8 cellular contexts compared by ENCODE assay signal in genomic region chr19:7869910-7870511, GRCh38. TPM values are rescaled to one million over a fixed set of nuclear protein-coding genes. Genes with fewer than 3 reads are reported as not detected.
DNase-seq lines count a peak whose midpoint lies in the region; ATAC-seq and TF ChIP-seq lines count a peak whose summit lies in the region.

No MANE protein-coding gene starts in this region.

- H3K4me3 ChIP-seq in HL-60 (replicated peaks; ENCODE audit: insufficient read depth, low read length) (peak overlapping the region; percentile 48), tibial nerve (peak overlapping the region in 3 of 4 donors; percentile 33 to 52 (median 44))

- no peaks in the 10 kb centered on the region for H3K9me3 ChIP-seq in tibial nerve

- TF ChIP-seq CTCF in C4-2B (conservative IDR thresholded peaks at IDR 0.05) (no peak), HL-60 (IDR thresholded peaks at IDR 0.05; ENCODE audit: insufficient read depth, low read length) (no peak), tibial nerve (IDR thresholded peaks at IDR 0.05) (no peak)

- TF ChIP-seq POLR2A in tibial nerve (IDR thresholded peaks at IDR 0.05) = no peak

- H3K4me1 ChIP-seq in tibial nerve = peaks cover 0 to 61% (median 22%) of the 10 kb centered on the region in 4 donors

- peaks cover 5% of the 10 kb centered on the region for H3K36me3 Mint-ChIP-seq in memory B cell

- peak overlapping the region; percentile 59 for H3K4me3 Mint-ChIP-seq in memory B cell

- no peaks in the 10 kb centered on the region for H3K36me3 ChIP-seq in tibial nerve

- H3K27me3 ChIP-seq in HL-60 (ENCODE audit: insufficient read depth, poor library complexity, severe bottlenecking) (peaks cover 21% of the 10 kb centered on the region), tibial nerve (peaks cover 0 to 61% of the 10 kb centered on the region in 2 donors)

- peaks cover 34% of the 10 kb centered on the region for H3K4me1 Mint-ChIP-seq in memory B cell

- DNase-seq in HL-60 (ENCODE audit: low read depth in 1 of 2, low spot score in 1 of 2) (peak in 1 of 2 experiments; percentile 65), T-helper 22 cell (ENCODE audit: low read depth) (peak; percentile 52), cerebellar cortex (ENCODE audit: low spot score) (peak; percentile 89), memory B cell (ENCODE audit: low spot score in 2 of 2) (no peak), tibial nerve (ENCODE audit: low spot score in 2 of 2) (no peak), NCI-H524 treated with DMSO at 0.1 percent for 48 hours (lab: John Stamatoyannopoulos, UW) (no peak)

- ATAC-seq in memory B cell (ENCODE audit: low read depth) (no peak), GM21447 (IDR thresholded peaks at IDR 0.05; ENCODE audit: unreplicated experiment) (no peak)

- no peak for TF ChIP-seq EP300 in tibial nerve (IDR thresholded peaks at IDR 0.05)

- H3K27me3 Mint-ChIP-seq in memory B cell = peaks cover 35% of the 10 kb centered on the region

- H3K9me3 Mint-ChIP-seq in memory B cell = peaks cover 7% of the 10 kb centered on the region

- H3K27ac ChIP-seq in C4-2B (peak overlapping the region; percentile 65), HL-60 (replicated peaks) (no peak overlapping the region), tibial nerve (peak overlapping the region in 1 of 4 donors; percentile 59)

- no peak overlapping the region for H3K27ac Mint-ChIP-seq in memory B cell

- WGBS in tibial nerve, 2 donors = 26 to 37% methylated on average over 12 to 30 of the region's 30 CpGs

RNA-seq across cellular contexts. Expression of gene PRR36, which starts 4.2 kb away (rescaled TPM):
- total RNA-seq in tibial nerve = 1 to 10 TPM in 1 of 4 donors, not detected in 3; 2.5 TPM

RNA-seq across cellular contexts. Expression of gene LRRC8E, which starts 18.3 kb away (rescaled TPM):
- 1 to 10 TPM in 1 of 4 donors, under 1 TPM in 1, not detected in 2; 0.59 to 1.2 TPM for total RNA-seq in tibial nerve

RNA-seq across cellular contexts. Expression of gene MAP2K7, which starts 33.7 kb away (rescaled TPM):
- total RNA-seq in tibial nerve = 10 to 100 TPM; 11.1 to 31.2 (median 20.9) TPM

RNA-seq across cellular contexts. Expression of gene EVI5L, which starts 40.0 kb away (rescaled TPM):
- 10 to 100 TPM; 14.4 to 30.3 (median 17.7) TPM for total RNA-seq in tibial nerve

RNA-seq across cellular contexts. Expression of gene TGFBR3L, which starts 44.6 kb away (rescaled TPM):
- not detected for total RNA-seq in tibial nerve

Comparison
In these comparisons a context has a peak if more than half of its experiments do, and no peak if none do; other contexts are left out.
1. DNase-seq: peak in T-helper 22 cell (single experiment) and cerebellar cortex (single experiment); none in memory B cell (0 of 2), tibial nerve (0 of 2) and NCI-H524 treated with DMSO at 0.1 percent for 48 hours (single experiment).